ENCODE assay signal across 8 cellular contexts in genomic region chr3:43286886-43287301, GRCh38. TPM values are rescaled to one million over a fixed set of nuclear protein-coding genes. Genes with fewer than 3 reads are reported as not detected.
DNase-seq lines count a peak whose midpoint lies in the region; ATAC-seq and TF ChIP-seq lines count a peak whose summit lies in the region.

No MANE protein-coding gene starts in this region.

- H3K27me3 Mint-ChIP-seq in T-helper 2 cell treated with Interferon-gamma antibody and Interleukin-4, amounts not matched to agents 5 μg/mL and 100 μg/mL, for 36 hours (ENCODE audit: low read depth), result peaks cover 10% of the 10 kb centered on the region

- peak overlapping the region; percentile 96 for H3K27ac Mint-ChIP-seq in T-helper 2 cell treated with Interferon-gamma antibody and Interleukin-4, amounts not matched to agents 5 μg/mL and 100 μg/mL, for 36 hours

- H3K36me3 Mint-ChIP-seq in T-helper 2 cell treated with Interferon-gamma antibody and Interleukin-4, amounts not matched to agents 5 μg/mL and 100 μg/mL, for 36 hours (ENCODE audit: low read depth), result peaks cover 31% of the 10 kb centered on the region

- peak overlapping the region; percentile 64 for H2BK120ac ChIP-seq in mesendoderm (ENCODE audit: low read depth, low read length)

- H3K56ac ChIP-seq in mesendoderm (ENCODE audit: low read length), result peak overlapping the region; percentile 28

- H3K4me3 ChIP-seq in duodenal mucosa (ENCODE audit: low read depth in 1 of 2, low read length in 2 of 2), result peak overlapping the region; percentile 85 to 94
- H3K4me3 ChIP-seq in mesendoderm (ENCODE audit: low read length), result peak overlapping the region; percentile 21
- H3K4me3 ChIP-seq in upper lobe of right lung, result peak overlapping the region; percentile 70

- peaks cover 19% of the 10 kb centered on the region for H3K79me2 ChIP-seq in mesendoderm (ENCODE audit: control insufficient read depth, insufficient read depth, low read length)

- no peak overlapping the region for H4K8ac ChIP-seq in mesendoderm (ENCODE audit: low read depth, low read length)

- no CpG with 5 or more reads among the region's 44 CpGs for WGBS in mesendoderm (ENCODE audit: extremely low coverage, insufficient coverage, low lambda C conversion rate)

- peak overlapping the region; percentile 78 for H3K4ac ChIP-seq in mesendoderm (ENCODE audit: low read depth, low read length)

- DNase-seq in Ammon's horn (ENCODE audit: low spot score) (peak; percentile 5), mesendoderm (peak; percentile 29), upper lobe of right lung (no peak), DMS153 treated with DMSO at 0.1 percent for 48 hours (lab: John Stamatoyannopoulos, UW; ENCODE audit: unreplicated experiment) (no peak)
- no peak for DNase-seq in T-helper 2 cell treated with Interferon-gamma antibody and Interleukin-4, amounts not matched to agents 5 μg/mL and 100 μg/mL, for 36 hours (ENCODE audit: low spot score)

- no peak for TF ChIP-seq CTCF in upper lobe of right lung (IDR thresholded peaks at IDR 0.05)

- H3K36me3 ChIP-seq in duodenal mucosa (ENCODE audit: control insufficient read depth in 1 of 2, insufficient read depth in 2 of 2, low read length in 2 of 2), result peaks cover 0 to 7% of the 10 kb centered on the region in 2 donors
- H3K36me3 ChIP-seq in mesendoderm (ENCODE audit: control insufficient read depth, insufficient read depth, low read length), result no peaks in the 10 kb centered on the region
- no peaks in the 10 kb centered on the region for H3K36me3 ChIP-seq in upper lobe of right lung

- intact Hi-C loops in upper lobe of right lung (cut with DNase I), result no loop called here

- peaks cover 33 to 44% of the 10 kb centered on the region in 2 donors for H3K4me1 ChIP-seq in duodenal mucosa (ENCODE audit: control insufficient read depth in 1 of 2, insufficient read depth in 2 of 2, low read length in 2 of 2)
- peaks cover 2% of the 10 kb centered on the region for H3K4me1 ChIP-seq in mesendoderm (ENCODE audit: control insufficient read depth, low read depth, low read length)
- H3K4me1 ChIP-seq in upper lobe of right lung, result peaks cover 38% of the 10 kb centered on the region

- H3K18ac ChIP-seq in mesendoderm (ENCODE audit: low read length), result peak overlapping the region; percentile 92

- H2BK5ac ChIP-seq in mesendoderm (ENCODE audit: low read length), result no peak overlapping the region

- no peaks in the 10 kb centered on the region for H3K27me3 ChIP-seq in duodenal mucosa (ENCODE audit: control insufficient read depth in 1 of 2, insufficient read depth in 2 of 2, low read length in 2 of 2)
- H3K27me3 ChIP-seq in mesendoderm (ENCODE audit: insufficient read depth, low read length, poor library complexity), result no peaks in the 10 kb centered on the region
- no peaks in the 10 kb centered on the region for H3K27me3 ChIP-seq in upper lobe of right lung

- peaks cover 15% of the 10 kb centered on the region for H3K79me1 ChIP-seq in mesendoderm (ENCODE audit: low read length)

- H3K4me2 ChIP-seq in mesendoderm (ENCODE audit: low read length), result peak overlapping the region; percentile 58

- H2AK5ac ChIP-seq in mesendoderm (ENCODE audit: low read length), result no peak overlapping the region

- H3K9me3 ChIP-seq in duodenal mucosa (ENCODE audit: control insufficient read depth in 1 of 2, low read length in 2 of 2) (no peaks in the 10 kb centered on the region), upper lobe of right lung (no peaks in the 10 kb centered on the region)

- peak overlapping the region; percentile 73 for H3K27ac ChIP-seq in duodenal mucosa (ENCODE audit: low read depth, low read length)
- H3K27ac ChIP-seq in mesendoderm (ENCODE audit: low read depth, low read length), result no peak overlapping the region
- H3K27ac ChIP-seq in upper lobe of right lung, result peak overlapping the region; percentile 84

- H2BK15ac ChIP-seq in mesendoderm (replicated peaks; ENCODE audit: low read depth), result no peak overlapping the region

- H3K9me3 Mint-ChIP-seq in T-helper 2 cell treated with Interferon-gamma antibody and Interleukin-4, amounts not matched to agents 5 μg/mL and 100 μg/mL, for 36 hours, result no peaks in the 10 kb centered on the region

- peak overlapping the region; percentile 97 for H3K4me3 Mint-ChIP-seq in T-helper 2 cell treated with Interferon-gamma antibody and Interleukin-4, amounts not matched to agents 5 μg/mL and 100 μg/mL, for 36 hours

- H3K9ac ChIP-seq in duodenal mucosa (ENCODE audit: low read depth in 1 of 2, low read length in 2 of 2), result peak overlapping the region; percentile 93 to 97
- H3K9ac ChIP-seq in mesendoderm (ENCODE audit: low read length), result peak overlapping the region; percentile 38

- H3K23ac ChIP-seq in mesendoderm (ENCODE audit: low read length), result no peak overlapping the region

- H3K4me1 Mint-ChIP-seq in T-helper 2 cell treated with Interferon-gamma antibody and Interleukin-4, amounts not matched to agents 5 μg/mL and 100 μg/mL, for 36 hours (ENCODE audit: low read depth), result peaks cover 37% of the 10 kb centered on the region

- no peak overlapping the region for H4K5ac ChIP-seq in mesendoderm (ENCODE audit: low read length)

- ATAC-seq in GM18867 (IDR thresholded peaks at IDR 0.05; ENCODE audit: unreplicated experiment) (peak; percentile 35), HG03342 (IDR thresholded peaks at IDR 0.05; ENCODE audit: unreplicated experiment) (peak; percentile 36), upper lobe of right lung (peak; percentile 51)

RNA-seq across cellular contexts. Expression of gene SNRK, which starts 0.6 kb away (rescaled TPM):
- 4.5 TPM for polyA plus RNA-seq in mesendoderm (2013, experiment 1 of 2)
- polyA plus RNA-seq in mesendoderm (2013, experiment 2 of 2), result 4.4 TPM
- 46.3 TPM for total RNA-seq in upper lobe of right lung

Comparison
In these comparisons a context has a peak if more than half of its experiments do, and no peak if none do; other contexts are left out.
1. DNase-seq: peak in Ammon's horn (single experiment) and mesendoderm (single experiment); none in T-helper 2 cell treated with Interferon-gamma antibody and Interleukin-4, amounts not matched to agents 5 μg/mL and 100 μg/mL, for 36 hours (single experiment), upper lobe of right lung (single experiment) and DMS153 treated with DMSO at 0.1 percent for 48 hours (single experiment).
2. H3K4me3 ChIP-seq: peak in every context shown above with its lines; median percentile 90 in duodenal mucosa; 70 in upper lobe of right lung; 21 in mesendoderm.
3. Peak in every context shown above with its lines, with median percentiles within 50 percentile points of each other: ATAC-seq.